ENCODE assay signal across 14 cellular contexts in genomic region chr20:51442602-51443001, GRCh38.
"Had no signal": no experiment of that assay in that cellular context is flagged by ENCODE, and none has a peak within 500 bp of the region (broad histone marks: within the 10 kb centered on the region; RNA-seq: fewer than 3 reads in every experiment).

No MANE protein-coding gene starts in this region.

- H3K9ac ChIP-seq: parathyroid adenoma had no signal

- H3K4me3 ChIP-seq: esophagus squamous epithelium, heart left ventricle, left ventricle myocardium inferior, thyroid gland, vagina had no signal

- H3K27me3 Mint-ChIP-seq: activated CD8-positive, alpha-beta memory T cell treated with anti-CD3 and anti-CD28 coated beads, Interleukin-2, amount 10 ng/mL, durations not matched to agents 7 days and 5 days had no signal

- H3K27ac ChIP-seq: esophagus squamous epithelium, heart left ventricle, left ventricle myocardium inferior, parathyroid adenoma, thyroid gland, vagina had no signal

- H3K36me3 ChIP-seq: esophagus squamous epithelium, heart left ventricle, left ventricle myocardium inferior, thyroid gland, vagina had no signal

- H3K9me3 Mint-ChIP-seq: activated T-cell treated with anti-CD3 and anti-CD28 coated beads, Interleukin-2, amount 50 U/mL, for 4 hours; neural crest cell had no signal

- H3K4me3 Mint-ChIP-seq: activated CD8-positive, alpha-beta memory T cell treated with anti-CD3 and anti-CD28 coated beads, Interleukin-2, amount 10 ng/mL, durations not matched to agents 7 days and 5 days; activated T-cell treated with anti-CD3 and anti-CD28 coated beads, Interleukin-2, amount 50 U/mL, for 4 hours; neural crest cell had no signal

- H3K79me2 ChIP-seq: parathyroid adenoma had no signal

- H3K9me3 ChIP-seq: esophagus squamous epithelium, heart left ventricle, left ventricle myocardium inferior, thyroid gland, vagina had no signal

- DNase-seq: activated CD8-positive, alpha-beta memory T cell treated with anti-CD3 and anti-CD28 coated beads, Interleukin-2, amount 10 ng/mL, durations not matched to agents 7 days and 5 days; activated T-cell treated with anti-CD3 and anti-CD28 coated beads, Interleukin-2, amount 50 U/mL, for 4 hours; esophagus squamous epithelium; foreskin melanocyte; heart left ventricle; left ventricle myocardium inferior; mesendoderm; stimulated activated CD4-positive, alpha-beta T cell treated with anti-CD3 and anti-CD28 coated beads, Interleukin-4, amount 100 ng/mL, for 4 hours; T-helper 2 cell; thyroid gland had no signal

- H3K27me3 ChIP-seq: esophagus squamous epithelium, heart left ventricle, thyroid gland, vagina had no signal

- ATAC-seq: activated CD4-positive, CD25-positive, alpha-beta regulatory T cell treated with anti-CD3 and anti-CD28 coated beads, Interleukin-2, amount 50 U/mL, for 24 hours; activated CD8-positive, alpha-beta memory T cell treated with anti-CD3 and anti-CD28 coated beads, Interleukin-2, amount 10 ng/mL, durations not matched to agents 7 days and 5 days; activated T-cell treated with anti-CD3 and anti-CD28 coated beads, Interleukin-2, amount 50 U/mL, for 4 hours; heart left ventricle had no signal

- H2AFZ ChIP-seq: parathyroid adenoma had no signal
